ENCODE assay signal across 11 cellular contexts in genomic region chr21:44509539-44509938, GRCh38. TPM values are rescaled to one million over a fixed set of nuclear protein-coding genes. Genes with fewer than 3 reads are reported as not detected.
DNase-seq lines count a peak whose midpoint lies in the region; ATAC-seq and TF ChIP-seq lines count a peak whose summit lies in the region.
"Had no signal": no experiment of that assay in that cellular context is flagged by ENCODE, and none has a peak within 500 bp of the region (broad histone marks: within the 10 kb centered on the region; RNA-seq: fewer than 3 reads in every experiment).

No MANE protein-coding gene starts in this region.

- 59 to 65% methylated on average over 11 to 12 of the region's 12 CpGs for WGBS in thyroid gland, 2 donors

- no peak overlapping the region for H3K4me3 Mint-ChIP-seq in naive thymus-derived CD4-positive, alpha-beta T cell

- DNase-seq in NCI-H1417 (lab: John Stamatoyannopoulos, UW) (peak in 2 of 3 experiments; percentile 7 to 31), NCI-H1417 treated with DMSO at 0.1 percent for 48 hours (lab: John Stamatoyannopoulos, UW) (no peak), NCI-H526 (lab: John Stamatoyannopoulos, UW) (peak; percentile 77 to 81), epithelial cell of proximal tubule (ENCODE audit: low read depth) (no peak), thyroid gland (peak; percentile 93 to 96), NCI-H774 (lab: John Stamatoyannopoulos, UW) (no peak), NCI-H510A (lab: John Stamatoyannopoulos, UW) (no peak)
- DNase-seq in naive thymus-derived CD4-positive, alpha-beta T cell: no peak

- H3K9me3 Mint-ChIP-seq in naive thymus-derived CD4-positive, alpha-beta T cell: no peaks in the 10 kb centered on the region

- no peak overlapping the region for H3K27ac ChIP-seq in thyroid gland
- H3K27ac ChIP-seq in naive thymus-derived CD4-positive, alpha-beta T cell (ENCODE audit: low read depth, low read length): no peak overlapping the region

- POLR2A ChIA-PET in naive thymus-derived CD4-positive, alpha-beta T cell (lab: Charles Lee): no interaction called here

- H3K4me1 Mint-ChIP-seq in naive thymus-derived CD4-positive, alpha-beta T cell: no peaks in the 10 kb centered on the region

- no peaks in the 10 kb centered on the region for H3K27me3 Mint-ChIP-seq in naive thymus-derived CD4-positive, alpha-beta T cell

- no peaks in the 10 kb centered on the region for H3K27me3 ChIP-seq in thyroid gland
- no peaks in the 10 kb centered on the region for H3K27me3 ChIP-seq in naive thymus-derived CD4-positive, alpha-beta T cell (ENCODE audit: control insufficient read depth in 2 of 2, insufficient read depth in 2 of 2, low read length in 2 of 2)

- H3K4me3 ChIP-seq in epithelial cell of proximal tubule (ENCODE audit: low read depth, low read length): no peak overlapping the region
- no peak overlapping the region for H3K4me3 ChIP-seq in thyroid gland (replicated peaks in 1 of 3)
- H3K4me3 ChIP-seq in naive thymus-derived CD4-positive, alpha-beta T cell (ENCODE audit: low read length): no peak overlapping the region
- H3K4me3 ChIP-seq: HAP-1 had no signal

- no peaks in the 10 kb centered on the region for H3K36me3 ChIP-seq in thyroid gland
- H3K36me3 ChIP-seq in naive thymus-derived CD4-positive, alpha-beta T cell (ENCODE audit: control insufficient read depth in 2 of 3, insufficient read depth in 3 of 3, low read length in 3 of 3): no peaks in the 10 kb centered on the region
- H3K36me3 ChIP-seq: HAP-1 had no signal

- intact Hi-C loops in thyroid gland (cut with DNase I): no loop called here
- intact Hi-C loops in naive thymus-derived CD4-positive, alpha-beta T cell (cut with micrococcal nuclease): no loop called here

- ATAC-seq in naive thymus-derived CD4-positive, alpha-beta T cell: no peak

- peaks cover 12 to 13% of the 10 kb centered on the region in 2 donors for H3K4me1 ChIP-seq in thyroid gland
- H3K4me1 ChIP-seq in naive thymus-derived CD4-positive, alpha-beta T cell (ENCODE audit: control insufficient read depth in 2 of 2, insufficient read depth in 2 of 2, low read length in 2 of 2): peaks cover 7 to 13% of the 10 kb centered on the region in 2 donors
- H3K4me1 ChIP-seq: HAP-1 had no signal

- no peaks in the 10 kb centered on the region for H3K9me3 ChIP-seq in thyroid gland
- H3K9me3 ChIP-seq in naive thymus-derived CD4-positive, alpha-beta T cell (ENCODE audit: control insufficient read depth in 2 of 3, low read length in 3 of 3): no peaks in the 10 kb centered on the region
- H3K9me3 ChIP-seq: HAP-1 had no signal

- CTCF ChIA-PET in naive thymus-derived CD4-positive, alpha-beta T cell (lab: Charles Lee): interaction anchor here (0.9 to 9.1 kb wide), 12 partner anchors 9 to 371 kb away, joined by 3 to 111 read pairs (median 4); partner anchors contain the start of gene KRTAP10-5

- H3K27ac Mint-ChIP-seq in naive thymus-derived CD4-positive, alpha-beta T cell: peak overlapping the region in 2 of 9 donors; percentile 51 to 77

- TF ChIP-seq POLR2A in thyroid gland (IDR thresholded peaks at IDR 0.05): no peak

- TF ChIP-seq CTCF in epithelial cell of proximal tubule (conservative IDR thresholded peaks at IDR 0.05; ENCODE audit: low read depth, low read length) (peak; percentile 28), thyroid gland (IDR thresholded peaks at IDR 0.05) (peak; percentile 20 to 82 (median 70))

- no peaks in the 10 kb centered on the region for H3K36me3 Mint-ChIP-seq in naive thymus-derived CD4-positive, alpha-beta T cell

RNA-seq across cellular contexts. Expression of gene KRTAP10-1, which starts 30.5 kb away (rescaled TPM):
- total RNA-seq in epithelial cell of proximal tubule: not detected in 2 replicates
- not detected for total RNA-seq in thyroid gland
- not detected for total RNA-seq in naive thymus-derived CD4-positive, alpha-beta T cell
- not detected for polyA plus RNA-seq in naive thymus-derived CD4-positive, alpha-beta T cell
- total RNA-seq: fibroblast of villous mesenchyme had no signal
- polyA plus RNA-seq: thymus had no signal

RNA-seq across cellular contexts. Expression of gene KRTAP10-2, which starts 41.8 kb away (rescaled TPM):
- total RNA-seq in epithelial cell of proximal tubule (not detected in 2 replicates), thyroid gland (not detected)
- total RNA-seq in naive thymus-derived CD4-positive, alpha-beta T cell: not detected
- not detected for polyA plus RNA-seq in naive thymus-derived CD4-positive, alpha-beta T cell
- total RNA-seq: fibroblast of villous mesenchyme had no signal
- polyA plus RNA-seq: thymus had no signal

RNA-seq across cellular contexts. Expression of gene KRTAP10-3, which starts 49.1 kb away (rescaled TPM):
- total RNA-seq in epithelial cell of proximal tubule (not detected in 2 replicates), thyroid gland (not detected)
- not detected for total RNA-seq in naive thymus-derived CD4-positive, alpha-beta T cell
- polyA plus RNA-seq in naive thymus-derived CD4-positive, alpha-beta T cell: not detected
- total RNA-seq: fibroblast of villous mesenchyme had no signal
- polyA plus RNA-seq: thymus had no signal

RNA-seq across cellular contexts. Expression of gene LRRC3, which starts 54.2 kb away (rescaled TPM):
- total RNA-seq in epithelial cell of proximal tubule (1.0 and 3.0 TPM in 2 replicates), thyroid gland (under 1 TPM; 0.78 to 0.92 (median 0.85) TPM)
- 1 to 10 TPM in 3 of 5 experiments, under 1 TPM in 2; 0.79 to 3.3 (median 1.0) TPM for total RNA-seq in naive thymus-derived CD4-positive, alpha-beta T cell
- under 1 TPM; 0.06 to 0.66 TPM for polyA plus RNA-seq in naive thymus-derived CD4-positive, alpha-beta T cell

Comparison
In these comparisons a context has a peak if more than half of its experiments do, and no peak if none do; other contexts are left out.
1. DNase-seq: peak in NCI-H1417 (2 of 3), NCI-H526 (2 of 2) and thyroid gland (2 of 2); none in NCI-H1417 treated with DMSO at 0.1 percent for 48 hours (single experiment), epithelial cell of proximal tubule (single experiment), NCI-H774 (single experiment), naive thymus-derived CD4-positive, alpha-beta T cell (0 of 9) and NCI-H510A (single experiment).